ENCODE assay signal across 17 cellular contexts in the genomic region with DNA sequence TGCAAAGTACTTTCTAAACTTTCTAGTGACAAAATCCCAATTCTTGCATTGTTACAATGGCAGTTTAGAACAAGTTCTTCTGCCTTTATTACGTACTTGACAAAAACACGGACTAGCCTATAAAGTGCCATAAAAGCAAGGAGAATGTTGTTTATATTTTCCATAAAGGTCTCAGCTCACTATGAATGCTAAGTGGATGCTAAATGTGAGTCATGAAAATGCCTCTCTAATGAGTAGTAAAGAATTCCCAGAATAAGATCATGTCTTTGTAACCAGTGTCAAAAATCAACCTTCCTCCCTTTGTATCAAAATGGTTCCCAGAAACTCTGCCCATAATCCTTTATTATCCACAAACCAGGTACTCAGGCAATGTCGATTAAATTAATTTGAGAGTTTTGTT.
DNase-seq lines count a peak whose midpoint lies in the region; ATAC-seq, FAIRE-seq and TF ChIP-seq lines count a peak whose summit lies in the region.
"Had no signal": no experiment of that assay in that cellular context is flagged by ENCODE, and none has a peak within 500 bp of the region (broad histone marks: within the 10 kb centered on the region; RNA-seq: fewer than 3 reads in every experiment).

No MANE protein-coding gene starts in this region.

- no peak overlapping the region for H3K4me3 ChIP-seq in BJ (ENCODE audit: low read depth, low read length)
- H3K4me3 ChIP-seq in cardiac fibroblast (replicated peaks in 1 of 2; ENCODE audit: low read depth in 2 of 2, low read length in 2 of 2): no peak overlapping the region
- H3K4me3 ChIP-seq in left ventricle myocardium inferior: no peak overlapping the region
- H3K4me3 ChIP-seq in kidney (ENCODE audit: low read length in 2 of 2): no peak overlapping the region
- H3K4me3 ChIP-seq: vagina had no signal

- H3K9me3 ChIP-seq in left ventricle myocardium inferior (replicated peaks) (no peaks in the 10 kb centered on the region), kidney (ENCODE audit: control insufficient read depth in 1 of 2, low read length in 2 of 2) (no peaks in the 10 kb centered on the region)
- H3K9me3 ChIP-seq: vagina had no signal

- DNase-seq in BJ (ENCODE audit: low read depth) (peak; percentile 72), cardiac fibroblast (ENCODE audit: low read depth in 2 of 2) (peak; percentile 48 to 65), mesothelial cell of epicardium (ENCODE audit: low spot score in 2 of 2, unreplicated experiment in 2 of 2) (no peak), left ventricle myocardium inferior (no peak), kidney (no peak)
- DNase-seq: activated CD4-positive, CD25-positive, alpha-beta regulatory T cell treated with anti-CD3 and anti-CD28 coated beads, Interleukin-2, amount 50 U/mL, for 72 hours; H9; islet precursor cell; NCI-H2107; stimulated activated CD4-positive, alpha-beta T cell treated with anti-CD3 and anti-CD28 coated beads, Interleukin-2, amount 100 ng/mL, for 48 hours; T-cell had no signal

- peaks cover 2% of the 10 kb centered on the region for H3K36me3 Mint-ChIP-seq in mesothelial cell of epicardium
- H3K36me3 Mint-ChIP-seq: activated naive CD8-positive, alpha-beta T cell; CD14-positive monocyte; T-cell had no signal

- H3K27me3 ChIP-seq in BJ (ENCODE audit: control insufficient read depth, insufficient read depth, low read length) (no peaks in the 10 kb centered on the region), left ventricle myocardium inferior (ENCODE audit: low read depth) (no peaks in the 10 kb centered on the region)
- H3K27me3 ChIP-seq: vagina had no signal

- ATAC-seq in GM18867 (IDR thresholded peaks at IDR 0.05; ENCODE audit: unreplicated experiment): no peak
- ATAC-seq in HG03378 (IDR thresholded peaks at IDR 0.05; ENCODE audit: unreplicated experiment): no peak
- ATAC-seq: T-cell had no signal

- peaks cover 64% of the 10 kb centered on the region for H3K4me1 Mint-ChIP-seq in mesothelial cell of epicardium
- H3K4me1 Mint-ChIP-seq: CD14-positive monocyte, H9, T-cell had no signal

- H3K27ac ChIP-seq in left ventricle myocardium inferior (replicated peaks) (no peak overlapping the region), kidney (ENCODE audit: low read depth in 2 of 2, low read length in 2 of 2) (no peak overlapping the region)
- H3K27ac ChIP-seq: vagina had no signal

- peaks cover 3% of the 10 kb centered on the region for H3K9me3 Mint-ChIP-seq in mesothelial cell of epicardium
- H3K9me3 Mint-ChIP-seq: CD14-positive monocyte, H9 had no signal

- H3K4me1 ChIP-seq in left ventricle myocardium inferior (no peaks in the 10 kb centered on the region), kidney (ENCODE audit: control insufficient read depth in 1 of 2, insufficient read depth in 1 of 2, low read depth in 1 of 2, low read length in 2 of 2) (no peaks in the 10 kb centered on the region)

- no peak for TF ChIP-seq EP300 in Ishikawa (IDR thresholded peaks at IDR 0.05; ENCODE audit: borderline replicate concordance)

- POLR2A ChIA-PET in BJ (lab: Charles Lee): no interaction called here

- no peak for TF ChIP-seq RAD21 in Ishikawa (IDR thresholded peaks at IDR 0.05; ENCODE audit: low read depth)

- H3K27ac Mint-ChIP-seq in mesothelial cell of epicardium: peak overlapping the region; percentile 87
- H3K27ac Mint-ChIP-seq: activated naive CD8-positive, alpha-beta T cell; CD14-positive monocyte; H9; T-cell had no signal

- FAIRE-seq in kidney (lab: Jason Lieb, UNC): no peak

- CTCF ChIA-PET in BJ (lab: Yijun Ruan, JAX): interaction anchor here (0.7 kb wide), 1 partner anchor 536 kb away, joined by 3 read pairs; no protein-coding TSS in a partner anchor

- H3K36me3 ChIP-seq in BJ (ENCODE audit: control insufficient read depth, insufficient read depth, low read length) (no peaks in the 10 kb centered on the region), left ventricle myocardium inferior (no peaks in the 10 kb centered on the region), kidney (ENCODE audit: control insufficient read depth in 1 of 2, insufficient read depth in 2 of 2, low read length in 2 of 2) (no peaks in the 10 kb centered on the region)
- H3K36me3 ChIP-seq: vagina had no signal

- H3K27me3 Mint-ChIP-seq in mesothelial cell of epicardium (ENCODE audit: low read depth): no peaks in the 10 kb centered on the region
- H3K27me3 Mint-ChIP-seq: activated naive CD8-positive, alpha-beta T cell; T-cell had no signal

- no peak overlapping the region for H3K9ac ChIP-seq in kidney (ENCODE audit: low read length in 2 of 2)

- TF ChIP-seq CTCF in BJ (IDR thresholded peaks at IDR 0.05; ENCODE audit: insufficient read depth, low read depth, low read length): no peak
- TF ChIP-seq CTCF in cardiac fibroblast (IDR thresholded peaks at IDR 0.05; ENCODE audit: low read depth, low read length): no peak
- no peak for TF ChIP-seq CTCF in mesothelial cell of epicardium (IDR thresholded peaks at IDR 0.05; ENCODE audit: unreplicated experiment)
- TF ChIP-seq CTCF in left ventricle myocardium inferior (IDR thresholded peaks at IDR 0.05; ENCODE audit: borderline replicate concordance): no peak
- TF ChIP-seq CTCF in kidney (IDR thresholded peaks at IDR 0.05; ENCODE audit: borderline replicate concordance, extremely low read depth, insufficient read depth): no peak

- intact Hi-C loops in left ventricle myocardium inferior (cut with micrococcal nuclease): no loop called here
- intact Hi-C loops in kidney (cut with DNase I): no loop called here

- no peak overlapping the region for H3K4me3 Mint-ChIP-seq in mesothelial cell of epicardium
- H3K4me3 Mint-ChIP-seq: activated naive CD8-positive, alpha-beta T cell; CD14-positive monocyte; H9; T-cell had no signal

TF ChIP-seq in Ishikawa, 13 proteins besides CTCF, POLR2A, EP300 and RAD21:
- TF ChIP-seq EGR1 (IDR thresholded peaks at IDR 0.05) (no peak), TEAD4 (IDR thresholded peaks at IDR 0.05) (peak; percentile 37; the same call in 1 of the 2 replicates)

Comparison
In these comparisons a context has a peak if more than half of its experiments do, and no peak if none do; other contexts are left out.
1. DNase-seq: peak in BJ (single experiment) and cardiac fibroblast (2 of 2); none in mesothelial cell of epicardium (0 of 2), left ventricle myocardium inferior (single experiment) and kidney (single experiment).